10 cellular contexts compared by ENCODE assay signal in genomic region chr5:116671211-116671736, GRCh38.
DNase-seq lines count a peak whose midpoint lies in the region; ATAC-seq and TF ChIP-seq lines count a peak whose summit lies in the region.
"Had no signal": no experiment of that assay in that cellular context is flagged by ENCODE, and none has a peak within 500 bp of the region (broad histone marks: within the 10 kb centered on the region; RNA-seq: fewer than 3 reads in every experiment).

No MANE protein-coding gene starts in this region.

- POLR2A ChIA-PET in A673 (lab: Charles Lee; ENCODE audit: low non-redundant PET), result no interaction called here

- no peak for TF ChIP-seq EP300 in esophagus muscularis mucosa (IDR thresholded peaks at IDR 0.05)

- no peak overlapping the region for H3K4me3 Mint-ChIP-seq in neural progenitor cell

- ATAC-seq in GM18909 (IDR thresholded peaks at IDR 0.05; ENCODE audit: poor library complexity, unreplicated experiment) (peak; percentile 98), GM21786 (IDR thresholded peaks at IDR 0.05; ENCODE audit: unreplicated experiment) (peak; percentile 95), HG03432 (IDR thresholded peaks at IDR 0.05; ENCODE audit: unreplicated experiment) (peak; percentile 98)

- H3K27ac Mint-ChIP-seq in neural progenitor cell, result peak overlapping the region; percentile 9

- CTCF ChIA-PET in A673 (lab: Charles Lee), result no interaction called here

- H3K9ac ChIP-seq in neural progenitor cell, result no peak overlapping the region

- no peak for TF ChIP-seq CTCF in neural progenitor cell (IDR thresholded peaks at IDR 0.05)
- TF ChIP-seq CTCF in A673 (conservative IDR thresholded peaks at IDR 0.05; ENCODE audit: low read depth, low read length), result no peak
- no peak for TF ChIP-seq CTCF in esophagus muscularis mucosa (IDR thresholded peaks at IDR 0.05)

- H3K9me3 ChIP-seq in neural progenitor cell (ENCODE audit: low read depth) (no peaks in the 10 kb centered on the region), A673 (ENCODE audit: low read depth, low read length, poor library complexity, severe bottlenecking) (no peaks in the 10 kb centered on the region), esophagus muscularis mucosa (no peaks in the 10 kb centered on the region)

- H2AFZ ChIP-seq in neural progenitor cell (replicated peaks), result no peak overlapping the region

- H3F3A ChIP-seq in neural progenitor cell (ENCODE audit: low read depth), result no peaks in the 10 kb centered on the region

- H3K4me1 ChIP-seq in neural progenitor cell, result peaks cover 19% of the 10 kb centered on the region
- H3K4me1 ChIP-seq in A673 (ENCODE audit: insufficient read depth, low read length, poor library complexity, severe bottlenecking), result no peaks in the 10 kb centered on the region
- peaks cover 0 to 9% (median 2%) of the 10 kb centered on the region in 4 donors for H3K4me1 ChIP-seq in esophagus muscularis mucosa

- peaks cover 2% of the 10 kb centered on the region for H3K36me3 Mint-ChIP-seq in neural progenitor cell

- intact Hi-C loops in A673 (cut with micrococcal nuclease; ENCODE audit: unreplicated experiment), result no loop called here
- intact Hi-C loops in esophagus muscularis mucosa (cut with DNase I), result no loop called here

- DNase-seq in neural progenitor cell (ENCODE audit: low spot score), result no peak
- DNase-seq in iPS-NIHi7 (ENCODE audit: extremely low spot score), result no peak
- no peak for DNase-seq in GOT3 (lab: John Stamatoyannopoulos, UW)
- no peak for DNase-seq in A673 (ENCODE audit: low spot score)
- DNase-seq in esophagus muscularis mucosa (ENCODE audit: extremely low spot score), result no peak
- DNase-seq: effector CD4-positive, alpha-beta T cell; NCI-H2227 treated with DMSO at 0.1 percent for 48 hours had no signal

- H3K27ac ChIP-seq in neural progenitor cell (no peak overlapping the region), A673 (ENCODE audit: low read depth, low read length, poor library complexity, severe bottlenecking) (no peak overlapping the region), esophagus muscularis mucosa (replicated peaks in 1 of 4) (no peak overlapping the region)

- no TSS peak for BruUV-seq in A673 (replicated peaks; lab: Mats Ljungman, UMichigan)

- H3K4me3 ChIP-seq in neural progenitor cell (no peak overlapping the region), A673 (ENCODE audit: low read depth, low read length, poor library complexity, severe bottlenecking) (no peak overlapping the region), esophagus muscularis mucosa (no peak overlapping the region)

- no peaks in the 10 kb centered on the region for H4K20me1 ChIP-seq in neural progenitor cell (ENCODE audit: low read depth)

- TF ChIP-seq POLR2A in esophagus muscularis mucosa (IDR thresholded peaks at IDR 0.05; ENCODE audit: low read depth), result no peak

- H3K4me1 Mint-ChIP-seq in neural progenitor cell, result peaks cover 20% of the 10 kb centered on the region

- H3K27me3 Mint-ChIP-seq in neural progenitor cell (ENCODE audit: insufficient read depth, low read depth), result peaks cover 3% of the 10 kb centered on the region

- H3K4me2 ChIP-seq in neural progenitor cell, result no peak overlapping the region

- no peaks in the 10 kb centered on the region for H3K36me3 ChIP-seq in neural progenitor cell
- no peaks in the 10 kb centered on the region for H3K36me3 ChIP-seq in A673 (ENCODE audit: insufficient read depth, low read length, poor library complexity, severe bottlenecking)
- H3K36me3 ChIP-seq in esophagus muscularis mucosa, result no peaks in the 10 kb centered on the region

- H3K79me2 ChIP-seq in neural progenitor cell (ENCODE audit: low read depth), result no peaks in the 10 kb centered on the region

- H3K27me3 ChIP-seq in neural progenitor cell (no peaks in the 10 kb centered on the region), A673 (replicated peaks; ENCODE audit: insufficient read depth, low read depth, low read length, poor library complexity) (no peaks in the 10 kb centered on the region), esophagus muscularis mucosa (no peaks in the 10 kb centered on the region)

- WGBS in esophagus muscularis mucosa, result 100% methylated on average over 1 of the region's 1 CpG

- H3K9me3 Mint-ChIP-seq in neural progenitor cell, result peaks cover 2% of the 10 kb centered on the region
